Comparison of ENCODE assay signal across 8 cellular contexts in the genomic region with DNA sequence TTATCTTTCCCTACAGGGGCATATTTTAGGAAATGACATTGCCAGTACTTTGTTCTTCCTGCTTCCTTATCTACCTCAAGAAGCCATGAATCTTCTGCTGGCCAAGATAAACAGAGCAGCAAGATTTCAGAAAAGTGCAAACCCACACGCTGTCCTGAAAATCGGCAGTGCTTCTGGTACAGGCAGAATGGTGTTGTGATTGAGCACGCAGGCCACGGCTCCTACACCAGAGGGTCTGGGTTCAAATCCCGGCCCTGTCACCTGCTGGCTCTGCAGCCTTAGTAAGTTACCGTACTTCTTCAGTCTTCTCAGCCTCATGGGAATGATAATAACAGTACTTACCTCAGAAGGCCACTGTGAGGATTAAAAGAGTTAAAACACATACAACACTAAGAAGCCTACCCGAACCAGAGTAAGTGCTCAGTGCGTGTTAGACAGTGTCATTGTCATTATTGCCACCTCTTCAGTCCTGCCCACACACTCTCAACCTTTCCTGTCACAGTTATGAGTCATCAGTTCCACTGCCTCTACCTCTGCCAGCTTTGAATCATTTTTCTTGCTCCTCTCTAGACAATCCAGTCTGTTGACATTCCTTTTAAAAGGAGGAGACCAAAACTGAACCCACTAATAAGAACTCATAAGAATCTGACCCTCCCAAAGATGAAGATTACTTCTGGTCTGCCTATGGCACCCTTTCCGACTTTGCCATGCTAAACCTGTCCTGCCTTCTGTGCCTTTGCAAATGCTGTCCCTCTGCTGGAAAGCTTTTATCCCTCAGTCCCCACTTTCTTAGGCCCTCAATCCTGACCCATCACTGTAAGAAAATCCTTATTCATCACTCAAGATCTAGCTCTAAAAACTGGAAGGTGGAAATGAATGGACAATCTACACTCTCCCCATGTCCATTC. TPM values are rescaled to one million over a fixed set of nuclear protein-coding genes. Genes with fewer than 3 reads are reported as not detected.
DNase-seq lines count a peak whose midpoint lies in the region; ATAC-seq and TF ChIP-seq lines count a peak whose summit lies in the region.

No MANE protein-coding gene starts in this region.

- intact Hi-C loops in posterior cingulate gyrus (cut with DNase I), result no loop called here

- peak overlapping the region; percentile 67 for H3K4me3 Mint-ChIP-seq in activated CD4-positive, alpha-beta memory T cell treated with anti-CD3 and anti-CD28 coated beads, Interleukin-2, amount 10 ng/mL, durations not matched to agents 7 days and 5 days

- POLR2A ChIA-PET in activated CD4-positive, alpha-beta memory T cell treated with anti-CD3 and anti-CD28 coated beads, Interleukin-2, amount 10 ng/mL, durations not matched to agents 7 days and 5 days (lab: Charles Lee), result interaction anchor here (0.6 to 5.6 kb wide), 18 partner anchors 11 to 107 kb away, joined by 3 to 96 read pairs (median 8); a partner anchor contains a TSS

- H3K4me1 Mint-ChIP-seq in activated CD4-positive, alpha-beta memory T cell treated with anti-CD3 and anti-CD28 coated beads, Interleukin-2, amount 10 ng/mL, durations not matched to agents 7 days and 5 days, result peaks cover 89% of the 10 kb centered on the region

- H3K27me3 Mint-ChIP-seq in activated CD4-positive, alpha-beta memory T cell treated with anti-CD3 and anti-CD28 coated beads, Interleukin-2, amount 10 ng/mL, durations not matched to agents 7 days and 5 days, result no peaks in the 10 kb centered on the region

- no peak overlapping the region for H3K4me3 ChIP-seq in fibroblast of the aortic adventitia (ENCODE audit: low read depth, low read length)

- no peak for TF ChIP-seq CTCF in fibroblast of the aortic adventitia (IDR thresholded peaks at IDR 0.05; ENCODE audit: insufficient read depth, low read length)

- ATAC-seq in GM21526 (IDR thresholded peaks at IDR 0.05; ENCODE audit: low FRiP score, unreplicated experiment), result peak; percentile 77

- H3K27ac Mint-ChIP-seq in activated CD4-positive, alpha-beta memory T cell treated with anti-CD3 and anti-CD28 coated beads, Interleukin-2, amount 10 ng/mL, durations not matched to agents 7 days and 5 days, result peak overlapping the region; percentile 93

- CTCF ChIA-PET in activated CD4-positive, alpha-beta memory T cell treated with anti-CD3 and anti-CD28 coated beads, Interleukin-2, amount 10 ng/mL, durations not matched to agents 7 days and 5 days (lab: Charles Lee), result interaction anchor here (0.8 to 4.1 kb wide), 10 partner anchors 11 to 63 kb away, joined by 3 to 43 read pairs (median 3); a partner anchor contains a TSS

- H3K9me3 Mint-ChIP-seq in activated CD4-positive, alpha-beta memory T cell treated with anti-CD3 and anti-CD28 coated beads, Interleukin-2, amount 10 ng/mL, durations not matched to agents 7 days and 5 days, result no peaks in the 10 kb centered on the region

- peaks cover 66% of the 10 kb centered on the region for H3K36me3 Mint-ChIP-seq in activated CD4-positive, alpha-beta memory T cell treated with anti-CD3 and anti-CD28 coated beads, Interleukin-2, amount 10 ng/mL, durations not matched to agents 7 days and 5 days (ENCODE audit: low read depth)

- peak; percentile 6 for DNase-seq in COLO668 (lab: John Stamatoyannopoulos, UW; ENCODE audit: unreplicated experiment)
- peak; percentile 31 to 46 for DNase-seq in Kasumi-1 (lab: John Stamatoyannopoulos, UW)
- peak; percentile 74 for DNase-seq in activated CD4-positive, alpha-beta memory T cell treated with anti-CD3 and anti-CD28 coated beads, Interleukin-2, amount 10 ng/mL, durations not matched to agents 7 days and 5 days
- DNase-seq in fibroblast of the aortic adventitia (ENCODE audit: low read depth), result peak; percentile 63
- DNase-seq in stimulated activated CD4-positive, alpha-beta T cell treated with anti-CD3 and anti-CD28 coated beads, Interleukin-1b, Interleukin-23, amount 100 ng/mL, for 48 hours, result peak; percentile 81
- DNase-seq in posterior cingulate gyrus, result no peak
- DNase-seq in NCI-H128 (lab: John Stamatoyannopoulos, UW; ENCODE audit: unreplicated experiment), result no peak

RNA-seq across cellular contexts. Expression of a gene that starts 10.7 kb away (rescaled TPM):
- 10 to 100 TPM; 34.0 to 34.9 TPM for total RNA-seq in activated CD4-positive, alpha-beta memory T cell treated with anti-CD3 and anti-CD28 coated beads, Interleukin-2, amount 10 ng/mL, durations not matched to agents 7 days and 5 days
- 0.41 and 0.45 TPM in 2 replicates for total RNA-seq in fibroblast of the aortic adventitia (ENCODE audit: low replicate concordance)

RNA-seq across cellular contexts. Expression of a gene that starts 16.6 kb away (rescaled TPM):
- 100 to 1,000 TPM; 102 to 103 TPM for total RNA-seq in activated CD4-positive, alpha-beta memory T cell treated with anti-CD3 and anti-CD28 coated beads, Interleukin-2, amount 10 ng/mL, durations not matched to agents 7 days and 5 days
- not detected in 2 replicates for total RNA-seq in fibroblast of the aortic adventitia (ENCODE audit: low replicate concordance)

RNA-seq across cellular contexts. Expression of a gene that starts 22.7 kb away (rescaled TPM):
- total RNA-seq in activated CD4-positive, alpha-beta memory T cell treated with anti-CD3 and anti-CD28 coated beads, Interleukin-2, amount 10 ng/mL, durations not matched to agents 7 days and 5 days, result 1 to 10 TPM; 3.8 to 5.3 TPM
- total RNA-seq in fibroblast of the aortic adventitia (ENCODE audit: low replicate concordance), result 0.36 and 1.1 TPM in 2 replicates

Comparison
In these comparisons a context has a peak if more than half of its experiments do, and no peak if none do; other contexts are left out.
1. DNase-seq: peak in COLO668 (single experiment), Kasumi-1 (2 of 2), activated CD4-positive, alpha-beta memory T cell treated with anti-CD3 and anti-CD28 coated beads, Interleukin-2, amount 10 ng/mL, durations not matched to agents 7 days and 5 days (single experiment), fibroblast of the aortic adventitia (single experiment) and stimulated activated CD4-positive, alpha-beta T cell treated with anti-CD3 and anti-CD28 coated beads, Interleukin-1b, Interleukin-23, amount 100 ng/mL, for 48 hours (single experiment); none in posterior cingulate gyrus (0 of 10) and NCI-H128 (single experiment).
2. RNA of a gene that starts 10.7 kb away (total RNA-seq): 34.0 to 34.9 TPM in activated CD4-positive, alpha-beta memory T cell treated with anti-CD3 and anti-CD28 coated beads, Interleukin-2, amount 10 ng/mL, durations not matched to agents 7 days and 5 days; 0.41 to 0.45 TPM in fibroblast of the aortic adventitia; every median in the first group is over 10 times any median in the second.
3. RNA of a gene that starts 16.6 kb away (total RNA-seq): 102 to 103 TPM in activated CD4-positive, alpha-beta memory T cell treated with anti-CD3 and anti-CD28 coated beads, Interleukin-2, amount 10 ng/mL, durations not matched to agents 7 days and 5 days; not detected in fibroblast of the aortic adventitia; every median in the first group is over 100 times any median in the second.